Comparison of ENCODE assay signal across 10 cellular contexts in the genomic region with DNA sequence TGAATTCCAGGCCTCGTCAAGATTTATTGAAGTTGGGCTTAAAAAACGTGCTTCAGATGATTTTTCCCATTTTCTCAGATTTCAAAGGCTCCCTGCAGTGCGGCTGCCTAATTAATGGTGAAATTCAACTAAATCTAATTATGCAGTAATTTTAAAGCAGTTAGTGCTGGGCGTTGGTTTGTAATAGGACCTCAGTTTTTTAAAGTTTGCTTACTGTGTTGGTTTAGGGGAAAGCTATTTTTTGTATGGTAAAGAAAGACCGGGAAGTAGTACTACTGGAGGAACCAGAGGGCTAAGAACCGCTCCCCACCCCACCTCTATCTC. TPM values are rescaled to one million over a fixed set of nuclear protein-coding genes. Genes with fewer than 3 reads are reported as not detected.
DNase-seq lines count a peak whose midpoint lies in the region; ATAC-seq and TF ChIP-seq lines count a peak whose summit lies in the region.
"Had no signal": no experiment of that assay in that cellular context is flagged by ENCODE, and none has a peak within 500 bp of the region (broad histone marks: within the 10 kb centered on the region; RNA-seq: fewer than 3 reads in every experiment).

No MANE protein-coding gene starts in this region.

- TF ChIP-seq EP300 in suprapubic skin (IDR thresholded peaks at IDR 0.05): no peak

- in situ Hi-C loops in IMR-90 (cut with MboI; ENCODE audit: low sequenced_read_pairs): loop anchor here (10.0 to 25.0 kb wide), 3 partner anchors 780 to 1317 kb away; no protein-coding TSS in a partner anchor

- H2BK120ac ChIP-seq in IMR-90 (ENCODE audit: low read depth, low read length): peak overlapping the region; percentile 92

- CTCF ChIA-PET in IMR-90 (lab: Yijun Ruan, JAX): interaction anchor here (1.6 kb wide), 1 partner anchor 14 kb away, joined by 5 read pairs; no protein-coding TSS in a partner anchor

- H3K9me3 ChIP-seq in IMR-90 (ENCODE audit: control insufficient read depth, insufficient read depth, low read length) (no peaks in the 10 kb centered on the region), lung (ENCODE audit: control insufficient read depth in 2 of 2, insufficient read depth in 1 of 2, low read length in 1 of 2) (no peaks in the 10 kb centered on the region), suprapubic skin (no peaks in the 10 kb centered on the region), MM.1S (replicated peaks; ENCODE audit: insufficient read depth, low read length) (no peaks in the 10 kb centered on the region)

- H4K20me1 ChIP-seq in IMR-90 (ENCODE audit: insufficient read depth, low read length) (peaks cover 6% of the 10 kb centered on the region; the same call in 1 of the 2 replicates), MM.1S (ENCODE audit: insufficient read depth, low read length) (no peaks in the 10 kb centered on the region)

- no peaks in the 10 kb centered on the region for H3K79me2 ChIP-seq in MM.1S (ENCODE audit: low read length)

- H3K9me1 ChIP-seq in IMR-90 (ENCODE audit: insufficient read depth, low read length): no peaks in the 10 kb centered on the region

- peak overlapping the region; percentile 88 for H3K27ac ChIP-seq in IMR-90 (ENCODE audit: insufficient read depth, low read length)
- peak overlapping the region; percentile 8 for H3K27ac ChIP-seq in cingulate gyrus (ENCODE audit: low read depth, low read length)
- H3K27ac ChIP-seq in lung (ENCODE audit: low read depth in 1 of 2, low read length in 1 of 2): peak overlapping the region; percentile 36 to 86
- H3K27ac ChIP-seq in suprapubic skin: peak overlapping the region; percentile 90
- no peak overlapping the region for H3K27ac ChIP-seq in MM.1S (ENCODE audit: low read length)

- no peak for TF ChIP-seq RAD21 in IMR-90 (IDR thresholded peaks at IDR 0.05; ENCODE audit: low read length)

- peak overlapping the region; percentile 33 for H2BK20ac ChIP-seq in IMR-90 (ENCODE audit: low read depth, low read length)

- H3K36me3 ChIP-seq in IMR-90 (ENCODE audit: control insufficient read depth, insufficient read depth, low read length) (peaks cover 23% of the 10 kb centered on the region), lung (ENCODE audit: control insufficient read depth in 2 of 2, insufficient read depth in 2 of 2, low read length in 2 of 2) (peaks cover 0 to 4% of the 10 kb centered on the region in 2 donors), suprapubic skin (no peaks in the 10 kb centered on the region), MM.1S (replicated peaks; ENCODE audit: insufficient read depth, low read length) (no peaks in the 10 kb centered on the region)

- POLR2A ChIA-PET in IMR-90 (lab: Charles Lee; ENCODE audit: unreplicated experiment): interaction anchor here (1.0 kb wide), 1 partner anchor 12 kb away, joined by 3 read pairs; a partner anchor contains a TSS

- peak overlapping the region; percentile 92 for H2BK5ac ChIP-seq in IMR-90 (ENCODE audit: low read depth, low read length, poor library complexity, severe bottlenecking)

- H3K56ac ChIP-seq in IMR-90 (ENCODE audit: extremely low read depth, insufficient read depth, low read length): peak overlapping the region; percentile 95; the same call in 1 of the 2 replicates

- DNase-seq in IMR-90 (no peak), lung (ENCODE audit: low spot score) (no peak), suprapubic skin (ENCODE audit: low spot score in 2 of 2) (no peak), MM.1S (no peak), ecto neural progenitor cell (ENCODE audit: low spot score) (no peak), epidermal melanocyte (ENCODE audit: insufficient read length, low spot score) (no peak)
- no peak for DNase-seq in stimulated activated naive CD4-positive, alpha-beta T cell treated with Interleukin-2 at 50 U/mL for 16 hours (lab: John Stamatoyannopoulos, UW)
- DNase-seq: activated CD4-positive, alpha-beta memory T cell treated with anti-CD3 and anti-CD28 coated beads, Interleukin-2, amount 10 ng/mL, durations not matched to agents 7 days and 5 days; NCI-H510A treated with DMSO at 0.1 percent for 48 hours had no signal

- TF ChIP-seq CTCF in IMR-90 (conservative IDR thresholded peaks at IDR 0.05; ENCODE audit: low read depth, low read length) (no peak), lung (IDR thresholded peaks at IDR 0.05; ENCODE audit: control extremely low read depth, extremely low read depth) (no peak), suprapubic skin (IDR thresholded peaks at IDR 0.05) (no peak), MM.1S (IDR thresholded peaks at IDR 0.05; ENCODE audit: low read length) (no peak)

- peak overlapping the region; percentile 92 for H3K14ac ChIP-seq in IMR-90 (replicated peaks; ENCODE audit: low read depth, low read length)

- H4K8ac ChIP-seq in IMR-90 (ENCODE audit: low read depth in 2 of 2, low read length in 2 of 2): peak overlapping the region; percentile 85 to 92

- TF ChIP-seq POLR2A in IMR-90 (IDR thresholded peaks at IDR 0.05; ENCODE audit: low read depth, low read length) (no peak), suprapubic skin (IDR thresholded peaks at IDR 0.05) (no peak)

- H3K4me3 ChIP-seq in IMR-90 (ENCODE audit: insufficient read depth, low read depth, low read length) (peak overlapping the region; percentile 46), lung (no peak overlapping the region), suprapubic skin (peak overlapping the region; percentile 71), MM.1S (ENCODE audit: low read length) (no peak overlapping the region)

- peak overlapping the region; percentile 88 for H3K18ac ChIP-seq in IMR-90 (ENCODE audit: low read depth, low read length)

- H3K27me3 ChIP-seq in IMR-90 (ENCODE audit: control insufficient read depth, insufficient read depth, low read length): no peaks in the 10 kb centered on the region
- no peaks in the 10 kb centered on the region for H3K27me3 ChIP-seq in lung (ENCODE audit: control insufficient read depth, insufficient read depth)
- peaks cover 21% of the 10 kb centered on the region for H3K27me3 ChIP-seq in suprapubic skin
- no peaks in the 10 kb centered on the region for H3K27me3 ChIP-seq in MM.1S (replicated peaks; ENCODE audit: insufficient read depth, low read length)

- BruUV-seq in IMR-90 (replicated peaks; lab: Mats Ljungman, UMichigan): no TSS peak

- peak overlapping the region; percentile 48 for H2AK9ac ChIP-seq in IMR-90 (replicated peaks; ENCODE audit: low read depth, low read length, poor library complexity)

- H4K5ac ChIP-seq in IMR-90 (ENCODE audit: low read depth, low read length): peak overlapping the region; percentile 76

- dilution Hi-C loops in IMR-90 (cut with HindIII; ENCODE audit: low sequenced_read_pairs, unreplicated experiment): no loop called here

- no peaks in the 10 kb centered on the region for H3K9me2 ChIP-seq in MM.1S (replicated peaks; ENCODE audit: insufficient read depth, low read length)

- intact Hi-C loops in IMR-90 (cut with micrococcal nuclease): no loop called here

- H3K9ac ChIP-seq in IMR-90 (ENCODE audit: low read depth, low read length) (peak overlapping the region; percentile 80), MM.1S (ENCODE audit: low read length) (no peak overlapping the region)

- peak overlapping the region; percentile 61; the same call in 1 of the 2 replicates for H2AK5ac ChIP-seq in IMR-90 (ENCODE audit: low read depth, low read length)

- no peak overlapping the region for H2AFZ ChIP-seq in IMR-90 (replicated peaks; ENCODE audit: low read length, poor library complexity)
- H2AFZ ChIP-seq in MM.1S (ENCODE audit: low read length): no peak overlapping the region

- H3F3A ChIP-seq in MM.1S (ENCODE audit: insufficient read depth, low read length): no peaks in the 10 kb centered on the region

- peaks cover 0 to under 1% of the 10 kb centered on the region in 2 experiments; a peak in 1 of 4 replicates for H3K79me1 ChIP-seq in IMR-90 (ENCODE audit: low read depth in 1 of 2, low read length in 2 of 2)

- H4K91ac ChIP-seq in IMR-90 (ENCODE audit: insufficient read depth, low read depth, low read length): peak overlapping the region; percentile 94

- peak overlapping the region; percentile 98 for H3K4ac ChIP-seq in IMR-90 (ENCODE audit: low read depth, low read length)

- no peak for ATAC-seq in IMR-90 (ENCODE audit: low read depth)
- no peak for ATAC-seq in lung (ENCODE audit: insufficient read depth, low FRiP score)

- no peak overlapping the region for H2BK15ac ChIP-seq in IMR-90 (ENCODE audit: low read depth, low read length)

- no CpG with 5 or more reads among the region's 6 CpGs for WGBS in IMR-90 (ENCODE audit: extremely low coverage in 2 of 2, insufficient read length in 1 of 2), 2 experiments
- WGBS in lung, 2 donors: 25 to 51% methylated on average over 6 of the region's 6 CpGs
- 55% methylated on average over 6 of the region's 6 CpGs for WGBS in suprapubic skin

- peak overlapping the region; percentile 90 for H3K4me2 ChIP-seq in IMR-90 (ENCODE audit: low read depth, low read length)
- no peak overlapping the region for H3K4me2 ChIP-seq in MM.1S (ENCODE audit: low read depth, low read length)

- peaks cover 35% of the 10 kb centered on the region for H3K4me1 ChIP-seq in IMR-90 (ENCODE audit: control insufficient read depth, insufficient read depth, low read length)
- peaks cover 0 to 3% of the 10 kb centered on the region in 2 donors for H3K4me1 ChIP-seq in lung (ENCODE audit: control insufficient read depth in 2 of 2, insufficient read depth in 2 of 2, low read length in 2 of 2)
- peaks cover 11% of the 10 kb centered on the region for H3K4me1 ChIP-seq in suprapubic skin
- no peaks in the 10 kb centered on the region for H3K4me1 ChIP-seq in MM.1S (ENCODE audit: low read length)

- peak overlapping the region; percentile 95 for H3K23ac ChIP-seq in IMR-90 (ENCODE audit: low read depth, low read length)

TF ChIP-seq in IMR-90, 13 proteins besides CTCF, POLR2A, EP300 and RAD21:
- TF ChIP-seq FOS (IDR thresholded peaks at IDR 0.05; ENCODE audit: low read depth, low read length) (no peak), NFE2L2 (IDR thresholded peaks at IDR 0.05; ENCODE audit: low read depth, low read length) (no peak), RCOR1 (IDR thresholded peaks at IDR 0.05; ENCODE audit: insufficient replicate concordance, low read length) (no peak)

RNA-seq across cellular contexts. Expression of a gene that starts 11.6 kb away (rescaled TPM):
- total RNA-seq in IMR-90 (2012; rRNA removed): 20.3 and 28.1 TPM in 2 replicates
- polyA plus RNA-seq in IMR-90 (2012; rRNA removed): 161 and 185 TPM in 2 replicates
- 113 and 142 TPM in 2 replicates for polyA plus RNA-seq in IMR-90 (2012; cell fraction: cytosol; rRNA removed)
- polyA plus RNA-seq in IMR-90 (2012; cell fraction: nucleus; rRNA removed; ENCODE audit: low replicate concordance): 109 and 182 TPM in 2 replicates
- total RNA-seq in lung: 10 to 100 TPM; 41.9 to 73.5 TPM
- polyA plus RNA-seq in lung: 10 to 100 TPM; 15.0 to 28.9 TPM
- total RNA-seq in suprapubic skin: 10 to 100 TPM in 2 of 4 donors, 1 to 10 TPM in 2; 4.0 to 12.7 (median 7.1) TPM
- total RNA-seq: activated CD4-positive, alpha-beta memory T cell treated with anti-CD3 and anti-CD28 coated beads, Interleukin-2, amount 10 ng/mL, durations not matched to agents 7 days and 5 days had no signal

Comparison
In these comparisons a context has a peak if more than half of its experiments do, and no peak if none do; other contexts are left out.
1. H3K4me3 ChIP-seq: peak in IMR-90 (single experiment) and suprapubic skin (single experiment); none in lung (single experiment) and MM.1S (single experiment).